ENCODE assay signal across 1 cellular context in genomic region chr13:49240017-49240416, GRCh38.
A peak's percentile ranks its signal among the peaks of the same experiment; 100 is the strongest.
TF ChIP-seq lines count a peak whose summit lies in the region.

No MANE protein-coding gene starts in this region.

TF ChIP-seq in H1, 55 proteins besides CTCF, POLR2A, EP300 and RAD21 (continued from another document):
- TF ChIP-seq KDM1A (IDR thresholded peaks at IDR 0.05; ENCODE audit: borderline replicate concordance, low read length) = peak; percentile 26; the same call in 1 of the 2 replicates
TF ChIP-seq in H1: peak in this region for 1.
